ENCODE assay signal across 21 cellular contexts in genomic region chr18:25658476-25658875, GRCh38.
"Had no signal": no experiment of that assay in that cellular context is flagged by ENCODE, and none has a peak within 500 bp of the region (broad histone marks: within the 10 kb centered on the region; RNA-seq: fewer than 3 reads in every experiment).

No MANE protein-coding gene starts in this region.

- H3K36me3 Mint-ChIP-seq: immature natural killer cell, memory B cell, mesothelial cell of epicardium had no signal

- H3K4me1 ChIP-seq: gastrocnemius medialis, left ventricle myocardium inferior, lower lobe of right lung, suprapubic skin, thyroid gland, upper lobe of right lung, vagina had no signal

- H3K9me3 ChIP-seq: gastrocnemius medialis, left ventricle myocardium inferior, lower lobe of right lung, neutrophil, suprapubic skin, thyroid gland, upper lobe of right lung, vagina had no signal

- DNase-seq: cortex of kidney; dorsolateral prefrontal cortex; effector CD8-positive, alpha-beta T cell; gastrocnemius medialis; immature natural killer cell; left ventricle myocardium inferior; lower lobe of right lung; posterior cingulate gyrus; right cardiac atrium; small intestine; stimulated activated CD4-positive, alpha-beta T cell treated with anti-CD3 and anti-CD28 coated beads, Interleukin-12 subunit alpha, Interleukin-12 subunit beta, amount 100 ng/mL, for 4 hours; stimulated activated naive CD4-positive, alpha-beta T cell treated with Interleukin-2 at 50 U/mL for 16 hours; thyroid gland; upper lobe of right lung had no signal

- H3K36me3 ChIP-seq: gastrocnemius medialis, left ventricle myocardium inferior, lower lobe of right lung, neutrophil, suprapubic skin, thyroid gland, upper lobe of right lung, vagina had no signal

- H3K27ac ChIP-seq: dorsolateral prefrontal cortex, gastrocnemius medialis, left ventricle myocardium inferior, lower lobe of right lung, neutrophil, suprapubic skin, thyroid gland, upper lobe of right lung, vagina had no signal

- ATAC-seq: esophagus mucosa; gastrocnemius medialis; lower lobe of right lung; natural killer cell treated with Interleukin-12 subunit alpha and Interleukin-12 subunit beta and Interleukin-15 and Interleukin-18, amount 100 ng/mL, for 72 hours; right cardiac atrium; upper lobe of right lung had no signal

- H3K27me3 ChIP-seq: gastrocnemius medialis, neutrophil, suprapubic skin, thyroid gland, upper lobe of right lung, vagina had no signal

- H3K4me1 Mint-ChIP-seq: immature natural killer cell, memory B cell had no signal

- H3K9me3 Mint-ChIP-seq: mesothelial cell of epicardium had no signal

- H3K4me3 ChIP-seq: dorsolateral prefrontal cortex, gastrocnemius medialis, left ventricle myocardium inferior, lower lobe of right lung, suprapubic skin, thyroid gland, upper lobe of right lung, vagina had no signal

- H3K4me3 Mint-ChIP-seq: immature natural killer cell; memory B cell; mesothelial cell of epicardium; natural killer cell treated with Interleukin-12 subunit alpha and Interleukin-12 subunit beta and Interleukin-15 and Interleukin-18, amount 100 ng/mL, for 72 hours had no signal

- H3K27ac Mint-ChIP-seq: immature natural killer cell; memory B cell; mesothelial cell of epicardium; natural killer cell treated with Interleukin-12 subunit alpha and Interleukin-12 subunit beta and Interleukin-15 and Interleukin-18, amount 100 ng/mL, for 72 hours had no signal
